8 cellular contexts compared by ENCODE assay signal in the genomic region with DNA sequence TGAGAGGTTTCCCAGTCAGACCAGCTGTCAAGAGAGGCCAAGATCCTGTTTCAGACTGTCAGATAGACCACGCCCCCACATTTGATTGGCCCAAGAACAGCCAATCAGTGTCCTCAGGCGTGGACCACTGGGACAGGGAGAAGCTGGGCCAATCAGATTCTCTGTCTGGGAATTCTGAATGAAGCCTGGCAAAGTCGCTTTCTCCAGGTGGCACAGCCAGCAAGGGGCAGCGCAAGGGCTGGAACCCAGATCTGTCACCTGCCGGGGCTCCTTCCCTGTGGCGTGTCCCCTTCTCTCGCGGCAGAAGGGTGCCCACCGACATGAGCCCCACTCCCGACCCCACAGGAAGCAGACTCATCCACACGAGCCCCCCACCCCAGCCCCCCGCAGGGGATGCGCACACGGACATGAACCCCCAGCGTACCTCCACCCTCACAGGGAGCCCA. TPM values are rescaled to one million over a fixed set of nuclear protein-coding genes. Genes with fewer than 3 reads are reported as not detected.
DNase-seq lines count a peak whose midpoint lies in the region; ATAC-seq and TF ChIP-seq lines count a peak whose summit lies in the region.

No MANE protein-coding gene starts in this region.

- H3K4me1 ChIP-seq in BE2C (peaks cover under 1% of the 10 kb centered on the region; the same call in 1 of the 2 replicates), right cardiac atrium (ENCODE audit: control insufficient read depth, insufficient read depth, low read length) (no peaks in the 10 kb centered on the region)

- H3K27me3 ChIP-seq in BE2C (no peaks in the 10 kb centered on the region), right cardiac atrium (ENCODE audit: control insufficient read depth, insufficient read depth) (no peaks in the 10 kb centered on the region)

- peaks cover under 1 to 4% of the 10 kb centered on the region in 2 donors for H3K4me1 Mint-ChIP-seq in natural killer cell treated with Interleukin-12 subunit alpha and Interleukin-12 subunit beta and Interleukin-15 and Interleukin-18, amount 100 ng/mL, for 72 hours (ENCODE audit: low read depth in 2 of 2)

- no peak overlapping the region for H3K27ac ChIP-seq in right cardiac atrium (ENCODE audit: low read length)

- H3K9me3 Mint-ChIP-seq in natural killer cell treated with Interleukin-12 subunit alpha and Interleukin-12 subunit beta and Interleukin-15 and Interleukin-18, amount 100 ng/mL, for 72 hours = no peaks in the 10 kb centered on the region

- ATAC-seq in right cardiac atrium (peak; percentile 25 to 69), HG02763 (IDR thresholded peaks at IDR 0.05; ENCODE audit: unreplicated experiment) (no peak), HG03175 (IDR thresholded peaks at IDR 0.05; ENCODE audit: unreplicated experiment) (no peak)
- no peak for ATAC-seq in natural killer cell treated with Interleukin-12 subunit alpha and Interleukin-12 subunit beta and Interleukin-15 and Interleukin-18, amount 100 ng/mL, for 72 hours

- no peak overlapping the region for H3K4me3 ChIP-seq in BE2C (ENCODE audit: low read depth, low read length)
- H3K4me3 ChIP-seq in right cardiac atrium (ENCODE audit: low read length) = no peak overlapping the region

- DNase-seq in BE2C = peak; percentile 86
- peak; percentile 61 for DNase-seq in HuH-7 (ENCODE audit: low spot score)
- peak; percentile 85 for DNase-seq in RKO (ENCODE audit: low spot score)
- DNase-seq in right cardiac atrium = peak in 1 of 3 donors; percentile 74
- no peak for DNase-seq in natural killer cell treated with Interleukin-12 subunit alpha and Interleukin-12 subunit beta and Interleukin-15 and Interleukin-18, amount 100 ng/mL, for 72 hours (ENCODE audit: low spot score)
- no peak for DNase-seq in activated CD4-positive, alpha-beta T cell treated with anti-CD3 and anti-CD28 coated beads for 1 hour

- WGBS in right cardiac atrium = 74% methylated on average over 15 of the region's 15 CpGs

- intact Hi-C loops in right cardiac atrium (cut with DNase I) = no loop called here

- peaks cover under 1 to 2% of the 10 kb centered on the region in 2 donors for H3K27me3 Mint-ChIP-seq in natural killer cell treated with Interleukin-12 subunit alpha and Interleukin-12 subunit beta and Interleukin-15 and Interleukin-18, amount 100 ng/mL, for 72 hours

- no peak for TF ChIP-seq CTCF in BE2C (IDR thresholded peaks at IDR 0.05; ENCODE audit: low read depth, low read length)

- no peaks in the 10 kb centered on the region for H3K36me3 Mint-ChIP-seq in natural killer cell treated with Interleukin-12 subunit alpha and Interleukin-12 subunit beta and Interleukin-15 and Interleukin-18, amount 100 ng/mL, for 72 hours

- H3K9me3 ChIP-seq in BE2C = no peaks in the 10 kb centered on the region
- H3K9me3 ChIP-seq in right cardiac atrium (ENCODE audit: control insufficient read depth, low read length) = no peaks in the 10 kb centered on the region

- no peak overlapping the region for H3K27ac Mint-ChIP-seq in natural killer cell treated with Interleukin-12 subunit alpha and Interleukin-12 subunit beta and Interleukin-15 and Interleukin-18, amount 100 ng/mL, for 72 hours

- H3K4me3 Mint-ChIP-seq in natural killer cell treated with Interleukin-12 subunit alpha and Interleukin-12 subunit beta and Interleukin-15 and Interleukin-18, amount 100 ng/mL, for 72 hours = no peak overlapping the region

- H3K36me3 ChIP-seq in BE2C = no peaks in the 10 kb centered on the region

RNA-seq across cellular contexts. Expression of gene SARDH, which starts 6.3 kb away (rescaled TPM):
- polyA plus RNA-seq in BE2C (2012; ENCODE audit: insufficient read depth, insufficient read length, low read depth) = 6.3 TPM
- total RNA-seq in right cardiac atrium = 1 to 10 TPM; 2.5 to 3.2 (median 2.8) TPM
- 1.7 TPM for polyA plus RNA-seq in right cardiac atrium
- total RNA-seq in natural killer cell treated with Interleukin-12 subunit alpha and Interleukin-12 subunit beta and Interleukin-15 and Interleukin-18, amount 100 ng/mL, for 72 hours = under 1 TPM; 0.36 to 0.38 TPM

Comparison
In these comparisons a context has a peak if more than half of its experiments do, and no peak if none do; other contexts are left out.
1. DNase-seq: peak in BE2C (single experiment), HuH-7 (single experiment) and RKO (single experiment); none in natural killer cell treated with Interleukin-12 subunit alpha and Interleukin-12 subunit beta and Interleukin-15 and Interleukin-18, amount 100 ng/mL, for 72 hours (single experiment) and activated CD4-positive, alpha-beta T cell treated with anti-CD3 and anti-CD28 coated beads for 1 hour (single experiment).
2. ATAC-seq: peak in right cardiac atrium (2 of 2); none in HG02763 (single experiment), natural killer cell treated with Interleukin-12 subunit alpha and Interleukin-12 subunit beta and Interleukin-15 and Interleukin-18, amount 100 ng/mL, for 72 hours (0 of 2) and HG03175 (single experiment).